In genomic region chr11:58578635-58579191, GRCh38 we compare ENCODE assay signal across 8 cellular contexts. TPM values are rescaled to one million over a fixed set of nuclear protein-coding genes. Genes with fewer than 3 reads are reported as not detected.
DNase-seq lines count a peak whose midpoint lies in the region; ATAC-seq and TF ChIP-seq lines count a peak whose summit lies in the region.

TSS of gene ZFP91 (plus strand) at chr11:58579063. CDS start at chr11:58579282, 219 bp downstream.

- H3K27ac ChIP-seq in adrenal gland (peak within 1 kb of the TSS; percentile 97 to 100 (median 99)), heart left ventricle (peak within 1 kb of the TSS; percentile 98 to 100 (median 99)), trophoblast cell (ENCODE audit: low read depth, low read length) (peak within 1 kb of the TSS; percentile 99), tibial nerve (peak within 1 kb of the TSS; percentile 99 to 100 (median 100))

- peak within 1 kb of the TSS; percentile 98 for H4K8ac ChIP-seq in trophoblast cell (ENCODE audit: low read depth, low read length)

- intact Hi-C loops in T-helper 1 cell treated with Interleukin-12 subunit alpha and Interleukin-12 subunit beta and Interleukin-4 antibody, amounts not matched to agents 30 ng/mL and 1 ng/mL, for 36 hours (cut with micrococcal nuclease), result loop anchor here (1.0 to 10.0 kb wide), 20 partner anchors 10 to 1253 kb away; partner anchors contain the start of genes CLP1, FAM111A, MED19 and MRPL16
- intact Hi-C loops in adrenal gland (cut with DNase I), result no loop called here
- intact Hi-C loops in heart left ventricle (cut with DNase I), result loop anchor here in 9 of 10 donors (2.0 to 10.0 kb wide), 11 partner anchors 39 to 1254 kb away; partner anchors contain the start of genes CNTF (in 1 of the 9), FAM111A (in 1 of the 9), MED19 (in 1 of the 9) and TMX2 (in 1 of the 9)

- ATAC-seq in HG02840 (IDR thresholded peaks at IDR 0.05; ENCODE audit: low FRiP score, unreplicated experiment) (peak; percentile 28), heart left ventricle (peak; percentile 87 to 93 (median 90))

- H3K18ac ChIP-seq in trophoblast cell (ENCODE audit: low read length), result peak within 1 kb of the TSS; percentile 98

- H3K4ac ChIP-seq in trophoblast cell (ENCODE audit: low read depth, low read length), result peak within 1 kb of the TSS; percentile 89

- TF ChIP-seq CTCF in GM12865 (IDR thresholded peaks at IDR 0.05; ENCODE audit: insufficient read depth, low read depth, low read length, missing control alignments) (no peak), adrenal gland (IDR thresholded peaks at IDR 0.05) (peak in 3 of 6 experiments; percentile 9 to 37 (median 23)), heart left ventricle (IDR thresholded peaks at IDR 0.05) (no peak), tibial nerve (IDR thresholded peaks at IDR 0.05) (peak in 2 of 5 experiments; percentile 37 to 46)

- 0 to 1% (median 0%) methylated on average over 8 to 50 of the region's 51 CpGs for WGBS in adrenal gland, 4 donors
- WGBS in heart left ventricle, 4 donors, result 0 to 2% (median 0%) methylated on average over 29 to 51 of the region's 51 CpGs
- no CpG with 5 or more reads among the region's 51 CpGs for WGBS in trophoblast cell (ENCODE audit: extremely low coverage, insufficient coverage, insufficient read length)
- 0 to 2% methylated on average over 31 to 37 of the region's 51 CpGs for WGBS in tibial nerve, 2 donors

- peaks cover 13% of the 10 kb centered on the region for H3K79me2 ChIP-seq in trophoblast cell (ENCODE audit: control insufficient read depth, insufficient read depth, low read length, poor library complexity)

- peaks cover 14% of the 10 kb centered on the region for H3K79me1 ChIP-seq in trophoblast cell (ENCODE audit: low read length)

- H3K36me3 ChIP-seq in adrenal gland (replicated peaks in 1 of 2) (no peaks in the 10 kb centered on the region), heart left ventricle (no peaks in the 10 kb centered on the region), trophoblast cell (ENCODE audit: control insufficient read depth in 1 of 2, insufficient read depth in 2 of 2, low read length in 2 of 2) (peaks cover 0 to 2% of the 10 kb centered on the region in 2 experiments), tibial nerve (no peaks in the 10 kb centered on the region)

- H2AFZ ChIP-seq in trophoblast cell (ENCODE audit: insufficient read depth, low read length, poor library complexity), result peak within 1 kb of the TSS; percentile 74

- peak within 1 kb of the TSS; percentile 97 for H2BK120ac ChIP-seq in trophoblast cell (ENCODE audit: insufficient read depth, low read length, poor library complexity)

- DNase-seq in GM12865 (ENCODE audit: low read depth) (peak; percentile 99), NCI-H1694 (lab: John Stamatoyannopoulos, UW) (peak; percentile 92), adrenal gland (peak; percentile 98 to 99 (median 99)), heart left ventricle (peak; percentile 98 to 99 (median 99)), trophoblast cell (peak; percentile 96 to 97), tibial nerve (ENCODE audit: low spot score in 2 of 2) (peak; percentile 97 to 98)

- peak within 1 kb of the TSS; percentile 99 for H4K91ac ChIP-seq in trophoblast cell (ENCODE audit: low read depth, low read length)

- H2BK12ac ChIP-seq in trophoblast cell (ENCODE audit: low read length), result no peak within 1 kb of the TSS

- TF ChIP-seq POLR2A in adrenal gland (IDR thresholded peaks at IDR 0.05), result peak; percentile 73
- peak in 1 of 2 donors; percentile 41 for TF ChIP-seq POLR2A in heart left ventricle (IDR thresholded peaks at IDR 0.05)
- TF ChIP-seq POLR2A in tibial nerve (IDR thresholded peaks at IDR 0.05), result peak; percentile 57 to 81

- peak within 1 kb of the TSS; percentile 81 for H3K4me2 ChIP-seq in trophoblast cell (ENCODE audit: low read length)

- H3K4me1 ChIP-seq in adrenal gland (replicated peaks in 1 of 2) (peaks cover 25 to 73% of the 10 kb centered on the region in 2 donors), heart left ventricle (peaks cover 5 to 76% (median 55%) of the 10 kb centered on the region in 12 donors), trophoblast cell (ENCODE audit: control insufficient read depth in 1 of 2, insufficient read depth in 2 of 2, low read length in 2 of 2) (peaks cover 0 to 2% of the 10 kb centered on the region in 2 experiments), tibial nerve (peaks cover 0 to 72% (median 49%) of the 10 kb centered on the region in 4 donors)

- H3K14ac ChIP-seq in trophoblast cell (ENCODE audit: low read length), result peak within 1 kb of the TSS; percentile 97

- peak in 1 of 2 donors; percentile 91 for TF ChIP-seq EP300 in tibial nerve (IDR thresholded peaks at IDR 0.05)

- H3K9ac ChIP-seq in trophoblast cell (ENCODE audit: low read length), result peak within 1 kb of the TSS; percentile 99

- H2AK5ac ChIP-seq in trophoblast cell (ENCODE audit: low read length), result peak within 1 kb of the TSS; percentile 93

- H4K12ac ChIP-seq in trophoblast cell (ENCODE audit: low read depth, low read length), result peak within 1 kb of the TSS; percentile 97

- H3K27me3 ChIP-seq in adrenal gland (no peaks in the 10 kb centered on the region), heart left ventricle (no peaks in the 10 kb centered on the region), trophoblast cell (ENCODE audit: insufficient read depth, low read length) (no peaks in the 10 kb centered on the region), tibial nerve (no peaks in the 10 kb centered on the region)

- H3K9me3 ChIP-seq in adrenal gland (replicated peaks in 1 of 3) (no peaks in the 10 kb centered on the region), heart left ventricle (no peaks in the 10 kb centered on the region), trophoblast cell (ENCODE audit: insufficient read depth, low read depth, low read length) (no peaks in the 10 kb centered on the region), tibial nerve (no peaks in the 10 kb centered on the region)

- H3K4me3 ChIP-seq in GM12865 (ENCODE audit: low read depth, low read length) (peak within 1 kb of the TSS; percentile 99), adrenal gland (peak within 1 kb of the TSS; percentile 76 to 98 (median 90)), heart left ventricle (peak within 1 kb of the TSS; percentile 78 to 100 (median 90)), trophoblast cell (ENCODE audit: low read depth, low read length) (peak within 1 kb of the TSS; percentile 99), tibial nerve (peak within 1 kb of the TSS; percentile 88 to 100 (median 98))

- peak within 1 kb of the TSS; percentile 97 for H2BK5ac ChIP-seq in trophoblast cell (ENCODE audit: low read depth, low read length, poor library complexity)

- H3K23ac ChIP-seq in trophoblast cell (ENCODE audit: low read length), result no peak within 1 kb of the TSS

RNA-seq across cellular contexts. Expression of gene ZFP91, which starts in this region (rescaled TPM):
- total RNA-seq in T-helper 1 cell treated with Interleukin-12 subunit alpha and Interleukin-12 subunit beta and Interleukin-4 antibody, amounts not matched to agents 30 ng/mL and 1 ng/mL, for 36 hours, result 54.1 and 55.7 TPM in 2 replicates
- total RNA-seq in adrenal gland (10 to 100 TPM; 39.4 to 54.2 (median 49.5) TPM), heart left ventricle (10 to 100 TPM; 53.4 to 67.0 (median 60.7) TPM), tibial nerve (10 to 100 TPM; 45.0 to 47.7 (median 47.2) TPM)
- polyA plus RNA-seq in adrenal gland (10 to 100 TPM in 2 of 3 donors, 1 to 10 TPM in 1; 6.6 to 58.1 (median 13.8) TPM), heart left ventricle (10 to 100 TPM; 11.2 to 41.4 TPM)
- 40.2 and 41.3 TPM in 2 replicates for polyA plus RNA-seq in trophoblast cell (2013)

Comparison
In these comparisons a context has a peak if more than half of its experiments do, and no peak if none do; other contexts are left out.
1. Peak in every context shown above with its lines: DNase-seq, ATAC-seq, H3K4me3 ChIP-seq and H3K27ac ChIP-seq.
2. intact Hi-C loops: an anchor here in T-helper 1 cell treated with Interleukin-12 subunit alpha and Interleukin-12 subunit beta and Interleukin-4 antibody, amounts not matched to agents 30 ng/mL and 1 ng/mL, for 36 hours (1.0 to 10.0 kb wide) and heart left ventricle (2.0 to 10.0 kb wide); none called in adrenal gland.